Comparison of ENCODE assay signal across 1 cellular context in genomic region chr3:188153498-188153948, GRCh38.
A peak's percentile ranks its signal among the peaks of the same experiment; 100 is the strongest.
TF ChIP-seq lines count a peak whose summit lies in the region.

No MANE protein-coding gene starts in this region.

TF ChIP-seq in HepG2, 621 proteins besides CTCF, POLR2A, EP300 and RAD21 (continued from another document):
- TF ChIP-seq ZNF280D (CRISPR knock-in tag; IDR thresholded peaks at IDR 0.05) (0 out of 2 replicates have a peak, but pooled peaks have one; percentile 9), MTF1 (CRISPR knock-in tag; IDR thresholded peaks at IDR 0.05) (0 out of 2 replicates have a peak, but pooled peaks have one; percentile 8), SOX5 (CRISPR knock-in tag; IDR thresholded peaks at IDR 0.05; ENCODE audit: borderline replicate concordance) (peak; percentile 27; the same call in 1 of the 2 replicates), ZFP36 (IDR thresholded peaks at IDR 0.05; ENCODE audit: borderline replicate concordance, low read depth, low read length, partially characterized antibody) (no peak), SAP130 (CRISPR knock-in tag; IDR thresholded peaks at IDR 0.05; ENCODE audit: low read depth) (peak; percentile 49), CREB1 (IDR thresholded peaks at IDR 0.05) (peak; percentile 70), CREB1 (CRISPR knock-in tag; IDR thresholded peaks at IDR 0.05) (peak; percentile 67), SP4 (CRISPR knock-in tag; IDR thresholded peaks at IDR 0.05) (no peak)
